In genomic region chr4:55393461-55394320, GRCh38 we compare ENCODE assay signal across 13 cellular contexts. TPM values are rescaled to one million over a fixed set of nuclear protein-coding genes. Genes with fewer than 3 reads are reported as not detected.
A peak's percentile ranks its signal among the peaks of the same experiment; 100 is the strongest.
DNase-seq lines count a peak whose midpoint lies in the region; ATAC-seq and TF ChIP-seq lines count a peak whose summit lies in the region.
"Had no signal": no experiment of that assay in that cellular context is flagged by ENCODE, and none has a peak within 500 bp of the region (broad histone marks: within the 10 kb centered on the region; RNA-seq: fewer than 3 reads in every experiment).

No MANE protein-coding gene starts in this region.

- no peak for DNase-seq in CD4-positive, CD25-positive, alpha-beta regulatory T cell
- DNase-seq in GM12865 (ENCODE audit: low read depth) = peak; percentile 29
- no peak for DNase-seq in activated B cell treated with CpG ODN at 0.5 μM for 24 hours
- DNase-seq in Right ventricle myocardium superior = no peak
- DNase-seq in mesothelial cell of epicardium (ENCODE audit: low spot score in 2 of 2, unreplicated experiment in 2 of 2) = no peak
- no peak for DNase-seq in GM19240 (ENCODE audit: insufficient read length, low spot score)
- DNase-seq: activated CD4-positive, alpha-beta T cell treated with anti-CD3 and anti-CD28 coated beads, Interleukin-2, amount 50 U/mL, for 4 hours; activated naive CD8-positive, alpha-beta T cell treated with anti-CD3 and anti-CD28 coated beads, Interleukin-2, amount 50 U/mL, for 24 hours; HCEC 1CT; islet precursor cell; NCI-H1694 had no signal

- H3K9ac ChIP-seq in mucosa of stomach (ENCODE audit: low read length) = peak overlapping the region; percentile 28

- CTCF ChIA-PET in activated B cell treated with CpG ODN at 0.5 μM for 24 hours (lab: Charles Lee) = interaction anchor here (1.3 to 3.0 kb wide), 3 partner anchors 16 to 152 kb away, joined by 3 to 9 read pairs (median 3); no protein-coding TSS in a partner anchor

- intact Hi-C loops in activated B cell treated with CpG ODN at 0.5 μM for 24 hours (cut with micrococcal nuclease) (loop anchor here (2.0 kb wide), 1 partner anchor 993 kb away; the partner anchor contains the start of gene AASDH), Right ventricle myocardium superior (cut with DNase I) (no loop called here)

- peak overlapping the region in 3 of 4 donors; percentile 10 to 98 (median 13) for H3K4me3 Mint-ChIP-seq in CD4-positive, CD25-positive, alpha-beta regulatory T cell
- H3K4me3 Mint-ChIP-seq in activated B cell treated with CpG ODN at 0.5 μM for 24 hours (no peak overlapping the region), mesothelial cell of epicardium (no peak overlapping the region)
- H3K4me3 Mint-ChIP-seq: activated naive CD8-positive, alpha-beta T cell treated with anti-CD3 and anti-CD28 coated beads, Interleukin-2, amount 50 U/mL, for 24 hours had no signal

- peak overlapping the region in 2 of 3 donors; percentile 68 to 98 for H3K27ac Mint-ChIP-seq in CD4-positive, CD25-positive, alpha-beta regulatory T cell
- H3K27ac Mint-ChIP-seq in activated B cell treated with CpG ODN at 0.5 μM for 24 hours = peak overlapping the region; percentile 57
- no peak overlapping the region for H3K27ac Mint-ChIP-seq in mesothelial cell of epicardium

- no peaks in the 10 kb centered on the region for H3K9me3 ChIP-seq in CD4-positive, CD25-positive, alpha-beta regulatory T cell (ENCODE audit: control insufficient read depth in 2 of 2, low read length in 2 of 2)
- H3K9me3 ChIP-seq in mucosa of stomach (ENCODE audit: control insufficient read depth, low read length) = no peaks in the 10 kb centered on the region

- H3K27me3 ChIP-seq in CD4-positive, CD25-positive, alpha-beta regulatory T cell (ENCODE audit: control insufficient read depth, insufficient read depth, low read length) = no peaks in the 10 kb centered on the region
- H3K27me3 ChIP-seq in mucosa of stomach (ENCODE audit: control insufficient read depth, insufficient read depth, low read length) = no peaks in the 10 kb centered on the region
- H3K27me3 ChIP-seq: SJSA1 had no signal

- peaks cover 12 to 35% (median 25%) of the 10 kb centered on the region in 4 donors for H3K4me1 Mint-ChIP-seq in CD4-positive, CD25-positive, alpha-beta regulatory T cell
- peaks cover 33% of the 10 kb centered on the region for H3K4me1 Mint-ChIP-seq in activated B cell treated with CpG ODN at 0.5 μM for 24 hours
- H3K4me1 Mint-ChIP-seq in mesothelial cell of epicardium = peaks cover 25% of the 10 kb centered on the region

- POLR2A ChIA-PET in activated B cell treated with CpG ODN at 0.5 μM for 24 hours (lab: Charles Lee) = no interaction called here

- H3K4me1 ChIP-seq in CD4-positive, CD25-positive, alpha-beta regulatory T cell (ENCODE audit: control insufficient read depth, insufficient read depth, low read length, poor library complexity, severe bottlenecking) = peaks cover 27% of the 10 kb centered on the region
- peaks cover 45% of the 10 kb centered on the region for H3K4me1 ChIP-seq in mucosa of stomach (ENCODE audit: control insufficient read depth, insufficient read depth, low read length)

- no peak overlapping the region for H3K27ac ChIP-seq in CD4-positive, CD25-positive, alpha-beta regulatory T cell (ENCODE audit: insufficient read depth, low read length, poor library complexity, severe bottlenecking)
- H3K27ac ChIP-seq: SJSA1 had no signal

- no peaks in the 10 kb centered on the region for H3K36me3 Mint-ChIP-seq in CD4-positive, CD25-positive, alpha-beta regulatory T cell
- H3K36me3 Mint-ChIP-seq in activated B cell treated with CpG ODN at 0.5 μM for 24 hours (ENCODE audit: low read depth) (peaks cover 16% of the 10 kb centered on the region), mesothelial cell of epicardium (no peaks in the 10 kb centered on the region)

- no peak for TF ChIP-seq CTCF in GM12865 (IDR thresholded peaks at IDR 0.05; ENCODE audit: insufficient read depth, low read depth, low read length, missing control alignments)
- TF ChIP-seq CTCF in activated B cell treated with CpG ODN at 0.5 μM for 24 hours (IDR thresholded peaks at IDR 0.05) = no peak
- no peak for TF ChIP-seq CTCF in mesothelial cell of epicardium (IDR thresholded peaks at IDR 0.05; ENCODE audit: unreplicated experiment)

- H3K27me3 Mint-ChIP-seq in CD4-positive, CD25-positive, alpha-beta regulatory T cell = peaks cover 5% of the 10 kb centered on the region
- H3K27me3 Mint-ChIP-seq in activated B cell treated with CpG ODN at 0.5 μM for 24 hours (no peaks in the 10 kb centered on the region), mesothelial cell of epicardium (ENCODE audit: low read depth) (peaks cover 2% of the 10 kb centered on the region)

- no peaks in the 10 kb centered on the region for H3K36me3 ChIP-seq in CD4-positive, CD25-positive, alpha-beta regulatory T cell (ENCODE audit: control insufficient read depth, insufficient read depth, low read length)
- H3K36me3 ChIP-seq in mucosa of stomach (ENCODE audit: control insufficient read depth, insufficient read depth, low read length) = no peaks in the 10 kb centered on the region

- H3K4me3 ChIP-seq in CD4-positive, CD25-positive, alpha-beta regulatory T cell (ENCODE audit: low read depth, low read length) = no peak overlapping the region
- H3K4me3 ChIP-seq in GM12865 (ENCODE audit: low read depth, low read length) (no peak overlapping the region), mucosa of stomach (ENCODE audit: low read length) (no peak overlapping the region)
- H3K4me3 ChIP-seq: SJSA1 had no signal

- peaks cover 0 to 2% (median 0%) of the 10 kb centered on the region in 7 donors for H3K9me3 Mint-ChIP-seq in CD4-positive, CD25-positive, alpha-beta regulatory T cell
- H3K9me3 Mint-ChIP-seq in activated B cell treated with CpG ODN at 0.5 μM for 24 hours (no peaks in the 10 kb centered on the region), mesothelial cell of epicardium (no peaks in the 10 kb centered on the region)
- H3K9me3 Mint-ChIP-seq: activated naive CD8-positive, alpha-beta T cell treated with anti-CD3 and anti-CD28 coated beads, Interleukin-2, amount 50 U/mL, for 24 hours had no signal

- no peak for ATAC-seq in CD4-positive, CD25-positive, alpha-beta regulatory T cell (ENCODE audit: low read depth in 2 of 2)
- ATAC-seq in activated B cell treated with CpG ODN at 0.5 μM for 24 hours (ENCODE audit: low read depth) (no peak), Right ventricle myocardium superior (ENCODE audit: poor library complexity) (no peak)
- ATAC-seq: activated naive CD8-positive, alpha-beta T cell treated with anti-CD3 and anti-CD28 coated beads, Interleukin-2, amount 50 U/mL, for 24 hours had no signal

RNA-seq across cellular contexts. Expression of gene TMEM165, which starts 2.1 kb away (rescaled TPM):
- total RNA-seq in CD4-positive, CD25-positive, alpha-beta regulatory T cell = 44.0 TPM
- polyA plus RNA-seq in CD4-positive, CD25-positive, alpha-beta regulatory T cell = 10 to 100 TPM; 34.5 to 50.1 (median 44.7) TPM
- 80.3 and 90.2 TPM in 2 replicates for total RNA-seq in activated B cell treated with CpG ODN at 0.5 μM for 24 hours
- total RNA-seq in Right ventricle myocardium superior = 34.3 TPM
- total RNA-seq in mesothelial cell of epicardium = 94.3 to 98.7 TPM (median 96.1 TPM) in 3 replicates

RNA-seq across cellular contexts. Expression of gene SRD5A3, which starts 47.6 kb away (rescaled TPM):
- 3.9 TPM for total RNA-seq in CD4-positive, CD25-positive, alpha-beta regulatory T cell
- polyA plus RNA-seq in CD4-positive, CD25-positive, alpha-beta regulatory T cell = 10 to 100 TPM in 1 of 4 donors, 1 to 10 TPM in 3; 7.7 to 18.4 (median 8.7) TPM
- total RNA-seq in activated B cell treated with CpG ODN at 0.5 μM for 24 hours (4.5 and 5.7 TPM in 2 replicates), Right ventricle myocardium superior (8.3 TPM), mesothelial cell of epicardium (17.5 to 20.8 TPM (median 17.6 TPM) in 3 replicates)

Comparison
In these comparisons a context has a peak if more than half of its experiments do, and no peak if none do; other contexts are left out.
1. H3K4me3 Mint-ChIP-seq: peak in CD4-positive, CD25-positive, alpha-beta regulatory T cell (3 of 4); none in activated B cell treated with CpG ODN at 0.5 μM for 24 hours (single experiment) and mesothelial cell of epicardium (single experiment).